15 cellular contexts compared by ENCODE assay signal in the genomic region with DNA sequence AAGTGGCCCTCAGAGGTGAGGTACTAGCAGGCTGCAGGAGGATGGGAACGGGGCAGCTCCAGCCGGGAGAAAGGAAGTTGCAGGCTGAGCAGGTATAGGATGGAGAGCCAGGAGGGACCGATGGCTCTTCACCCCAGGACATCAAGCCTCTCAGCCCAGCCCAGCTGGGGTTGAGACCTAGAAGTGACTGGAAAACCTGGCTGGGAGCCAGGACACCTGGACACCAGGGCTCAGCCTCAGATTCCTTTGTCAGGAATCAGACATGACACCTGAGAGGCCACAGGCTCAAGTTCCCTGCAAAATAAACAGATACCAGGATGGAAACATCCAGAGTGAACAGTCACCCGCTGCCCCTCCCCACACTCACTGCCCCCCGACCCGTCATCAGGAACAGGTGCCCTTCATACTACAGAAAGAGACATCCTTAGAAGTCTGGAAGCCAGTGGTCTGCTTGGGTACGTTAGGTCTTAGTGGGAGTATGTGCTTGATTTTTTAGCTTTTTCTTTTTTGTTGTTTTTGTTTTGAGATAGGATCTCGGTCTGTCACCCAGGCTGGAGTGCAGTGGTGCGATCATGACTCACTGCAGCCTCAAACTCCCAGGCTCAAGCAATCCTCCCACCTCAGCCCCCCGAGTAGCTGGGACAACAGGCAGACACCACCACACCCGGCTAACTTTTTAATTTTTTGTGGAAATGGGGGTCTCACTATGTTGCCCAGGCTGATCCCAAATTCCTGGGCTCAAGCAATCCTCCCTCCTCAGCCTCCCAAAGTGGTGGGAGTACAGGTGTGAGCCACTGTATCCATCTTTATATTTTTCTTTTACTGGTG.
A peak's percentile ranks its signal among the peaks of the same experiment; 100 is the strongest.
DNase-seq lines count a peak whose midpoint lies in the region; ATAC-seq, FAIRE-seq and TF ChIP-seq lines count a peak whose summit lies in the region.
"Had no signal": no experiment of that assay in that cellular context is flagged by ENCODE, and none has a peak within 500 bp of the region (broad histone marks: within the 10 kb centered on the region; RNA-seq: fewer than 3 reads in every experiment).

No MANE protein-coding gene starts in this region.

- no peaks in the 10 kb centered on the region for H3K9me3 Mint-ChIP-seq in CD14-positive monocyte
- no peaks in the 10 kb centered on the region for H3K9me3 Mint-ChIP-seq in activated naive CD4-positive, alpha-beta T cell treated with anti-CD3 and anti-CD28 coated beads, Interleukin-2, amount 50 U/mL, for 72 hours
- H3K9me3 Mint-ChIP-seq: activated T-helper 17 cell treated with anti-CD3 and anti-CD28 coated beads, Interleukin-2, amount 50 U/mL, for 72 hours had no signal

- no peak overlapping the region for H3K4me3 Mint-ChIP-seq in CD14-positive monocyte
- H3K4me3 Mint-ChIP-seq: activated T-helper 17 cell treated with anti-CD3 and anti-CD28 coated beads, Interleukin-2, amount 50 U/mL, for 72 hours had no signal

- peaks cover 4 to 10% (median 8%) of the 10 kb centered on the region in 3 donors for H3K27me3 Mint-ChIP-seq in CD14-positive monocyte (ENCODE audit: low read depth in 3 of 3)

- no peak overlapping the region for H3K4me3 ChIP-seq in kidney epithelial cell (ENCODE audit: low read depth, low read length)

- no peaks in the 10 kb centered on the region for H3K4me1 Mint-ChIP-seq in CD14-positive monocyte
- H3K4me1 Mint-ChIP-seq: activated T-helper 17 cell treated with anti-CD3 and anti-CD28 coated beads, Interleukin-2, amount 50 U/mL, for 72 hours had no signal

- H3K27ac ChIP-seq in RWPE1 = no peak overlapping the region
- H3K27ac ChIP-seq: HL-60 had no signal

- POLR2A ChIA-PET in RWPE1 (lab: Yijun Ruan, JAX; ENCODE audit: low non-redundant PET) = no interaction called here

- intact Hi-C loops in CD14-positive monocyte (cut with micrococcal nuclease) = no loop called here

- DNase-seq in Daoy (ENCODE audit: low read depth) (peak; percentile 46), NCI-H187 (lab: John Stamatoyannopoulos, UW) (peak; percentile 42 to 87), RWPE1 (ENCODE audit: low spot score) (peak; percentile 23), kidney epithelial cell (ENCODE audit: low read depth) (peak; percentile 38), CD14-positive monocyte (ENCODE audit: low spot score) (no peak), HTR-8/SVneo (ENCODE audit: insufficient read length, low spot score) (no peak)
- no peak for DNase-seq in activated naive CD4-positive, alpha-beta T cell treated with anti-CD3 and anti-CD28 coated beads, Interleukin-2, amount 50 U/mL, for 72 hours (ENCODE audit: low spot score in 2 of 2)
- DNase-seq: activated CD4-positive, alpha-beta T cell treated with anti-CD3 and anti-CD28 coated beads for 48 hours; NCI-H1930; stimulated activated CD4-positive, alpha-beta T cell treated with anti-CD3 and anti-CD28 coated beads, Interleukin-4, amount 100 ng/mL, for 1 hour had no signal

- no peak for ATAC-seq in activated naive CD4-positive, alpha-beta T cell treated with anti-CD3 and anti-CD28 coated beads, Interleukin-2, amount 50 U/mL, for 72 hours
- ATAC-seq in HG02759 (IDR thresholded peaks at IDR 0.05; ENCODE audit: unreplicated experiment) = no peak
- ATAC-seq: activated T-helper 17 cell treated with anti-CD3 and anti-CD28 coated beads, Interleukin-2, amount 50 U/mL, for 72 hours; esophagus mucosa had no signal

- no peaks in the 10 kb centered on the region for H3K36me3 ChIP-seq in kidney epithelial cell (ENCODE audit: control insufficient read depth, insufficient read depth, low read length)

- FAIRE-seq in HTR-8/SVneo (lab: Jason Lieb, UNC) = no peak
- FAIRE-seq: GM18507 had no signal

- H3K36me3 Mint-ChIP-seq in CD14-positive monocyte = no peaks in the 10 kb centered on the region
- H3K36me3 Mint-ChIP-seq in activated naive CD4-positive, alpha-beta T cell treated with anti-CD3 and anti-CD28 coated beads, Interleukin-2, amount 50 U/mL, for 72 hours = no peaks in the 10 kb centered on the region

- CTCF ChIA-PET in RWPE1 (lab: Yijun Ruan, JAX) = no interaction called here

- H3K27ac Mint-ChIP-seq in CD14-positive monocyte = no peak overlapping the region
- no peak overlapping the region for H3K27ac Mint-ChIP-seq in activated naive CD4-positive, alpha-beta T cell treated with anti-CD3 and anti-CD28 coated beads, Interleukin-2, amount 50 U/mL, for 72 hours
- H3K27ac Mint-ChIP-seq: activated T-helper 17 cell treated with anti-CD3 and anti-CD28 coated beads, Interleukin-2, amount 50 U/mL, for 72 hours had no signal

- TF ChIP-seq CTCF in RWPE1 (conservative IDR thresholded peaks at IDR 0.05; ENCODE audit: low read depth) = no peak
- TF ChIP-seq CTCF in kidney epithelial cell (IDR thresholded peaks at IDR 0.05; ENCODE audit: insufficient read depth, low read length, poor library complexity, severe bottlenecking) = no peak
- TF ChIP-seq CTCF in CD14-positive monocyte (IDR thresholded peaks at IDR 0.05) = no peak

- H3K27me3 ChIP-seq in kidney epithelial cell (ENCODE audit: control insufficient read depth, insufficient read depth, low read length) = no peaks in the 10 kb centered on the region

Comparison
In these comparisons a context has a peak if more than half of its experiments do, and no peak if none do; other contexts are left out.
1. DNase-seq: peak in Daoy (single experiment), NCI-H187 (2 of 2), RWPE1 (single experiment) and kidney epithelial cell (single experiment); none in CD14-positive monocyte (single experiment), activated naive CD4-positive, alpha-beta T cell treated with anti-CD3 and anti-CD28 coated beads, Interleukin-2, amount 50 U/mL, for 72 hours (0 of 2) and HTR-8/SVneo (single experiment).